In genomic region chr12:50504798-50505385, GRCh38 we compare ENCODE assay signal across 8 cellular contexts. TPM values are rescaled to one million over a fixed set of nuclear protein-coding genes. Genes with fewer than 3 reads are reported as not detected.
A peak's percentile ranks its signal among the peaks of the same experiment; 100 is the strongest.
DNase-seq lines count a peak whose midpoint lies in the region; ATAC-seq and TF ChIP-seq lines count a peak whose summit lies in the region.

Gene DIP2B, plus strand, starts transcription at chr12:50504985. Its CDS starts 156 bp downstream, at chr12:50505141.

- no peaks in the 10 kb centered on the region for H3K9me3 Mint-ChIP-seq in activated T-cell treated with anti-CD3 and anti-CD28 coated beads, Interleukin-2, amount 50 U/mL, for 4 hours

- ATAC-seq in GM21717 (IDR thresholded peaks at IDR 0.05; ENCODE audit: unreplicated experiment) (peak; percentile 69), esophagus mucosa (peak; percentile 96)
- peak; percentile 88 to 91 for ATAC-seq in activated T-cell treated with anti-CD3 and anti-CD28 coated beads, Interleukin-2, amount 50 U/mL, for 4 hours

- H3K4me2 ChIP-seq in PC-9: peak within 1 kb of the TSS; percentile 96

- H4K20me1 ChIP-seq in PC-9 (ENCODE audit: insufficient read depth): peaks cover 25% of the 10 kb centered on the region

- H3K27ac ChIP-seq in PC-9: peak within 1 kb of the TSS; percentile 65
- peak within 1 kb of the TSS; percentile 82 for H3K27ac ChIP-seq in muscle layer of colon (ENCODE audit: low read depth, low read length)

- H3K27me3 Mint-ChIP-seq in activated T-cell treated with anti-CD3 and anti-CD28 coated beads, Interleukin-2, amount 50 U/mL, for 4 hours (ENCODE audit: low read depth): no peaks in the 10 kb centered on the region

- POLR2A ChIA-PET in PC-9 (lab: Charles Lee; ENCODE audit: unreplicated experiment): interaction anchor here (0.5 to 0.7 kb wide), 6 partner anchors 9 to 549 kb away, joined by 3 to 6 read pairs (median 3); no protein-coding TSS in a partner anchor

- H3K36me3 Mint-ChIP-seq in activated T-cell treated with anti-CD3 and anti-CD28 coated beads, Interleukin-2, amount 50 U/mL, for 4 hours (ENCODE audit: insufficient read depth): no peaks in the 10 kb centered on the region

- H3K79me2 ChIP-seq in PC-9 (ENCODE audit: low read depth): peaks cover 50% of the 10 kb centered on the region

- H3F3A ChIP-seq in PC-9 (ENCODE audit: insufficient read depth, low read depth): peaks cover 11% of the 10 kb centered on the region; the same call in 1 of the 2 replicates

- H3K9me3 ChIP-seq in PC-9 (ENCODE audit: insufficient read depth, low read depth): no peaks in the 10 kb centered on the region
- H3K9me3 ChIP-seq in muscle layer of colon (ENCODE audit: low read length): no peaks in the 10 kb centered on the region

- intact Hi-C loops in PC-9 (cut with micrococcal nuclease; ENCODE audit: unreplicated experiment): loop anchor here (1.0 to 5.0 kb wide), 4 partner anchors 114 to 482 kb away; no protein-coding TSS in a partner anchor

- H3K27me3 ChIP-seq in PC-9 (ENCODE audit: insufficient read depth, low read depth) (no peaks in the 10 kb centered on the region), muscle layer of colon (ENCODE audit: control insufficient read depth in 1 of 2, insufficient read depth in 2 of 2, low read length in 2 of 2) (no peaks in the 10 kb centered on the region)

- no TSS peak for BruUV-seq in PC-9 (replicated peaks; lab: Mats Ljungman, UMichigan)

- peak within 1 kb of the TSS; percentile 98 for H3K4me3 Mint-ChIP-seq in activated T-cell treated with anti-CD3 and anti-CD28 coated beads, Interleukin-2, amount 50 U/mL, for 4 hours

- H3K4me1 ChIP-seq in PC-9 (replicated peaks; ENCODE audit: insufficient read depth) (peaks cover 30% of the 10 kb centered on the region), muscle layer of colon (ENCODE audit: insufficient read depth, low read length) (peaks cover 28% of the 10 kb centered on the region)

- 0 out of 2 replicates have a peak, but pooled peaks cover 6% of the 10 kb centered on the region for H3K36me3 ChIP-seq in PC-9 (ENCODE audit: low read depth)
- no peaks in the 10 kb centered on the region for H3K36me3 ChIP-seq in muscle layer of colon (ENCODE audit: insufficient read depth, low read length)

- no peaks in the 10 kb centered on the region for H3K9me2 ChIP-seq in PC-9 (ENCODE audit: insufficient read depth)

- peak within 1 kb of the TSS; percentile 90 for H2AFZ ChIP-seq in PC-9

- peak within 1 kb of the TSS; percentile 76 for H3K9ac ChIP-seq in muscle layer of colon (ENCODE audit: low read length)

- CTCF ChIA-PET in PC-9 (lab: Charles Lee): interaction anchor here (0.7 to 1.5 kb wide), 4 partner anchors 92 to 394 kb away, joined by 4 to 16 read pairs (median 4); no protein-coding TSS in a partner anchor

- DNase-seq in DMS53 (lab: John Stamatoyannopoulos, UW): peak; percentile 96
- peak; percentile 91 for DNase-seq in KG1 (lab: John Stamatoyannopoulos, UW)
- DNase-seq in PC-9: peak; percentile 71 to 93
- peak; percentile 96 for DNase-seq in activated T-cell treated with anti-CD3 and anti-CD28 coated beads, Interleukin-2, amount 50 U/mL, for 4 hours
- DNase-seq in stimulated activated CD8-positive, alpha-beta memory T cell treated with anti-CD3 and anti-CD28 coated beads, Interleukin-7, amount 100 ng/mL, for 1 hour (ENCODE audit: low read depth in 2 of 2): peak; percentile 88 to 96

- peaks cover 41% of the 10 kb centered on the region for H3K4me1 Mint-ChIP-seq in activated T-cell treated with anti-CD3 and anti-CD28 coated beads, Interleukin-2, amount 50 U/mL, for 4 hours (ENCODE audit: low read depth)

- peak; percentile 93 for TF ChIP-seq CTCF in PC-9 (conservative IDR thresholded peaks at IDR 0.05)

- H3K4me3 ChIP-seq in PC-9 (peak within 1 kb of the TSS; percentile 96), muscle layer of colon (ENCODE audit: low read depth in 1 of 2, low read length in 2 of 2) (peak within 1 kb of the TSS; percentile 55 to 88)

RNA-seq across cellular contexts. Expression of gene DIP2B, which starts in this region (rescaled TPM):
- total RNA-seq in PC-9 (2021): 29.0 and 29.4 TPM in 2 replicates
- total RNA-seq in activated T-cell treated with anti-CD3 and anti-CD28 coated beads, Interleukin-2, amount 50 U/mL, for 4 hours: 10 to 100 TPM; 29.9 to 49.0 (median 40.2) TPM
- 35.3 TPM for total RNA-seq in esophagus mucosa

Comparison
In these comparisons a context has a peak if more than half of its experiments do, and no peak if none do; other contexts are left out.
1. Peak in every context shown above with its lines: DNase-seq, ATAC-seq, H3K4me3 ChIP-seq and H3K27ac ChIP-seq.